ENCODE assay signal across 8 cellular contexts in the genomic region with DNA sequence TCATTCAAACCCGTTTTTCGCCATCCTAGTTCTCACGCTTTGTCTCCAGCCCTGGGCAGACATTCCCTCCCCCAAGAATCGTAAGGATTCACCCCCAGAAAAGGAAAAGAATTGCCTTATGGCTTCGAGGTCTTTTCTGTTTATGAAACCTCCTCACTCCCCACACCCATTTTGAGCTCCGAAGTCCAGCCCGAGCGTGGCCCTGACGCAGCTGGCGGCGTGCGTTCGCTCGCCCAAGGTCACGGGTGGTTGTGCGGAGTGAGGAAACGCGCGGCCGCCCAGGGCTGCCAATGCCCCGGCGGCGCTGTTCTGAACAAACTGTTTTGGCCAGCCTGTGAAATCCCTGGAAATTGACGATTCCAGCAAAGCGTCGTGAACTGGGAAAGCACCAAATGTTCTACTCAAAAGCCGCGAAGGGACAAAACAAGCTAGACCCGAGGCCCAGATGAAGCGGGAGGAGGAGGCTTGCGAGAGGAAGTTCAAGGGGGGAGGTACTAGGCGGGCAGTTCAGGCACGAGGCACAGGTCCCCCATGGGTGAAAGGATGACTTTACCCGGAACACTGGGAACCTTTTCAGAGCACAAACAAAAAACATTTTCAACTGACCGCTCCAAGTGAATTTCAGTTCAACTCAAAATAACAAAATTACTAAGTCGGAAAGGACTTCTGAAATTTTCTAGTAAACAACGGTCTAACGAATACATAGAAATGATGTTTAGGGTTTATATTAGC. TPM values are rescaled to one million over a fixed set of nuclear protein-coding genes. Genes with fewer than 3 reads are reported as not detected.
DNase-seq lines count a peak whose midpoint lies in the region; ATAC-seq and TF ChIP-seq lines count a peak whose summit lies in the region.

No MANE protein-coding gene starts in this region.

- no peaks in the 10 kb centered on the region for H3K9me2 ChIP-seq in OCI-LY1 (ENCODE audit: low read depth, low read length)

- peak overlapping the region; percentile 97 for H3K4me2 ChIP-seq in OCI-LY1 (ENCODE audit: low read length)

- peak overlapping the region; percentile 100 for H3K27ac Mint-ChIP-seq in CD14-positive monocyte

- H3K36me3 Mint-ChIP-seq in CD14-positive monocyte = peaks cover 25 to 27% of the 10 kb centered on the region in 2 donors

- H3K36me3 ChIP-seq in OCI-LY1 (ENCODE audit: insufficient read depth, low read length) (peaks cover 28% of the 10 kb centered on the region), esophagus (ENCODE audit: control insufficient read depth in 2 of 2, insufficient read depth in 2 of 2, low read length in 1 of 2) (no peaks in the 10 kb centered on the region), mucosa of descending colon (ENCODE audit: low read depth) (no peaks in the 10 kb centered on the region)

- H3K79me2 ChIP-seq in OCI-LY1 (ENCODE audit: insufficient read depth, low read length) = peaks cover 37% of the 10 kb centered on the region

- H3K4me3 ChIP-seq in OCI-LY1 (ENCODE audit: low read depth, low read length, poor library complexity, severe bottlenecking) (peak overlapping the region; percentile 88), esophagus (ENCODE audit: low read depth in 1 of 2, low read length in 2 of 2) (peak overlapping the region; percentile 56 to 57), mucosa of descending colon (peak overlapping the region; percentile 79)

- no peak for TF ChIP-seq CTCF in CD14-positive monocyte (IDR thresholded peaks at IDR 0.05)
- no peak for TF ChIP-seq CTCF in OCI-LY1 (IDR thresholded peaks at IDR 0.05; ENCODE audit: low read length)
- no peak for TF ChIP-seq CTCF in mucosa of descending colon (IDR thresholded peaks at IDR 0.05)

- no peaks in the 10 kb centered on the region for H3K27me3 ChIP-seq in OCI-LY1 (ENCODE audit: insufficient read depth, low read length)
- no peaks in the 10 kb centered on the region for H3K27me3 ChIP-seq in esophagus (ENCODE audit: control insufficient read depth in 1 of 2, insufficient read depth in 2 of 2, low read length in 2 of 2)

- peaks cover 0 to 4% (median 0%) of the 10 kb centered on the region in 3 donors for H3K27me3 Mint-ChIP-seq in CD14-positive monocyte (ENCODE audit: low read depth in 3 of 3)

- peak; percentile 84 for DNase-seq in CD14-positive monocyte (ENCODE audit: low spot score)
- DNase-seq in activated T-cell treated with anti-CD3 and anti-CD28 coated beads, Interleukin-2, amount 50 U/mL, for 48 hours = peak; percentile 73 to 74
- DNase-seq in mucosa of descending colon = peak; percentile 84 to 90 (median 89)
- peak; percentile 38 for DNase-seq in stimulated activated CD8-positive, alpha-beta memory T cell treated with anti-CD3 and anti-CD28 coated beads, Interleukin-2, amount 100 ng/mL, for 48 hours (ENCODE audit: low read depth in 2 of 2)

- no peaks in the 10 kb centered on the region for H3K9me3 ChIP-seq in OCI-LY1 (ENCODE audit: low read length)
- no peaks in the 10 kb centered on the region for H3K9me3 ChIP-seq in esophagus (ENCODE audit: control insufficient read depth in 2 of 2, insufficient read depth in 1 of 2, low read depth in 1 of 2, low read length in 1 of 2)
- H3K9me3 ChIP-seq in mucosa of descending colon = no peaks in the 10 kb centered on the region

- WGBS in esophagus, 2 donors = 1 to 2% methylated on average over 38 of the region's 38 CpGs

- H3K9me3 Mint-ChIP-seq in CD14-positive monocyte = peaks cover 0 to 2% (median 0%) of the 10 kb centered on the region in 7 donors

- ATAC-seq in GM19452 (IDR thresholded peaks at IDR 0.05; ENCODE audit: unreplicated experiment) (peak; percentile 37), HG03575 (IDR thresholded peaks at IDR 0.05; ENCODE audit: extremely low read depth, insufficient number of reproducible peaks, low FRiP score, unreplicated experiment) (peak; percentile 24), mucosa of descending colon (peak; percentile 69)

- H3K4me1 Mint-ChIP-seq in CD14-positive monocyte = peaks cover 13% of the 10 kb centered on the region

- H3K9ac ChIP-seq in OCI-LY1 (ENCODE audit: low read length) = peak overlapping the region; percentile 89

- H3K4me1 ChIP-seq in OCI-LY1 (ENCODE audit: insufficient read depth, low read length, severe bottlenecking) = peaks cover 38% of the 10 kb centered on the region
- H3K4me1 ChIP-seq in esophagus (ENCODE audit: control insufficient read depth in 2 of 2, insufficient read depth in 2 of 2, low read length in 1 of 2) = no peaks in the 10 kb centered on the region
- peaks cover 15% of the 10 kb centered on the region for H3K4me1 ChIP-seq in mucosa of descending colon (ENCODE audit: low read depth)

- peaks cover 6% of the 10 kb centered on the region for H4K20me1 ChIP-seq in OCI-LY1 (ENCODE audit: insufficient read depth, low read length)

- H3K4me3 Mint-ChIP-seq in CD14-positive monocyte = peak overlapping the region; percentile 95 to 96

- H3K27ac ChIP-seq in OCI-LY1 (ENCODE audit: low read depth, low read length, poor library complexity, severe bottlenecking) (peak overlapping the region; percentile 78), esophagus (ENCODE audit: low read depth in 2 of 2, low read length in 1 of 2) (peak overlapping the region; percentile 98 to 100)

- H3F3A ChIP-seq in OCI-LY1 (ENCODE audit: insufficient read depth, low read length) = no peaks in the 10 kb centered on the region

- intact Hi-C loops in CD14-positive monocyte (cut with micrococcal nuclease) = loop anchor here (2.0 to 5.0 kb wide), 8 partner anchors 29 to 227 kb away; no protein-coding TSS in a partner anchor
- intact Hi-C loops in mucosa of descending colon (cut with DNase I, micrococcal nuclease) = loop anchor here (10.0 kb wide), 2 partner anchors 219 to 229 kb away; no protein-coding TSS in a partner anchor

- peak overlapping the region; percentile 69 for H2AFZ ChIP-seq in OCI-LY1 (ENCODE audit: low read length)

RNA-seq across cellular contexts. Expression of a gene that starts 0.7 kb away (rescaled TPM):
- polyA plus RNA-seq in CD14-positive monocyte = 100 to 1,000 TPM; 199 to 237 TPM
- 100 to 1,000 TPM; 124 to 155 TPM for polyA plus RNA-seq in esophagus
- total RNA-seq in mucosa of descending colon = 100 to 1,000 TPM; 147 to 181 (median 152) TPM

Comparison
In these comparisons a context has a peak if more than half of its experiments do, and no peak if none do; other contexts are left out.
1. Peak in every context shown above with its lines: DNase-seq, ATAC-seq, H3K4me3 ChIP-seq and H3K27ac ChIP-seq.
2. DNase-seq: peak in every context shown above with its lines; median percentile 89 in mucosa of descending colon; 84 in CD14-positive monocyte; 74 in activated T-cell treated with anti-CD3 and anti-CD28 coated beads, Interleukin-2, amount 50 U/mL, for 48 hours; 38 in stimulated activated CD8-positive, alpha-beta memory T cell treated with anti-CD3 and anti-CD28 coated beads, Interleukin-2, amount 100 ng/mL, for 48 hours.